ENCODE assay signal across 15 cellular contexts in genomic region chr7:124459101-124460052, GRCh38.
DNase-seq lines count a peak whose midpoint lies in the region; ATAC-seq and TF ChIP-seq lines count a peak whose summit lies in the region.
"Had no signal": no experiment of that assay in that cellular context is flagged by ENCODE, and none has a peak within 500 bp of the region (broad histone marks: within the 10 kb centered on the region; RNA-seq: fewer than 3 reads in every experiment).

No MANE protein-coding gene starts in this region.

- no peak overlapping the region for H3K4me3 Mint-ChIP-seq in neural progenitor cell
- H3K4me3 Mint-ChIP-seq: CD14-positive monocyte, immature natural killer cell had no signal

- DNase-seq in AG08396 (ENCODE audit: low spot score) (peak; percentile 45), LHCN-M2 (ENCODE audit: low read depth) (peak; percentile 6), esophagus muscularis mucosa (ENCODE audit: extremely low spot score) (no peak), neural progenitor cell (ENCODE audit: low spot score) (no peak), T-helper 2 cell (no peak)
- DNase-seq: activated CD4-positive, alpha-beta T cell treated with anti-CD3 and anti-CD28 coated beads for 1 hour; brain microvascular endothelial cell; immature natural killer cell; NCI-H510A treated with DMSO at 0.1 percent for 48 hours; SJCRH30 had no signal

- H3K4me3 ChIP-seq in esophagus muscularis mucosa, result no peak overlapping the region
- no peak overlapping the region for H3K4me3 ChIP-seq in neural progenitor cell
- H3K4me3 ChIP-seq: SJCRH30 had no signal

- no peaks in the 10 kb centered on the region for H4K20me1 ChIP-seq in neural progenitor cell (ENCODE audit: low read depth)

- H3K27me3 Mint-ChIP-seq in neural progenitor cell (ENCODE audit: insufficient read depth, low read depth), result no peaks in the 10 kb centered on the region

- H3K4me1 ChIP-seq in esophagus muscularis mucosa (peaks cover 0 to 17% (median 11%) of the 10 kb centered on the region in 4 donors), neural progenitor cell (no peaks in the 10 kb centered on the region)
- H3K4me1 ChIP-seq: SJCRH30 had no signal

- H3K4me1 Mint-ChIP-seq in neural progenitor cell, result no peaks in the 10 kb centered on the region
- H3K4me1 Mint-ChIP-seq: CD14-positive monocyte, immature natural killer cell had no signal

- no peak overlapping the region for H3K9ac ChIP-seq in neural progenitor cell

- intact Hi-C loops in esophagus muscularis mucosa (cut with DNase I), result no loop called here

- TF ChIP-seq POLR2A in esophagus muscularis mucosa (IDR thresholded peaks at IDR 0.05; ENCODE audit: low read depth), result no peak

- no peaks in the 10 kb centered on the region for H3K9me3 ChIP-seq in esophagus muscularis mucosa
- H3K9me3 ChIP-seq in neural progenitor cell (ENCODE audit: low read depth), result no peaks in the 10 kb centered on the region
- H3K9me3 ChIP-seq: SJCRH30 had no signal

- no peaks in the 10 kb centered on the region for H3K9me3 Mint-ChIP-seq in neural progenitor cell

- H3K27me3 ChIP-seq in esophagus muscularis mucosa, result no peaks in the 10 kb centered on the region
- no peaks in the 10 kb centered on the region for H3K27me3 ChIP-seq in neural progenitor cell
- H3K27me3 ChIP-seq: brain microvascular endothelial cell, SJCRH30 had no signal

- H3K36me3 ChIP-seq in esophagus muscularis mucosa (no peaks in the 10 kb centered on the region), neural progenitor cell (no peaks in the 10 kb centered on the region)
- H3K36me3 ChIP-seq: brain microvascular endothelial cell, SJCRH30 had no signal

- no peak for TF ChIP-seq EP300 in esophagus muscularis mucosa (IDR thresholded peaks at IDR 0.05)

- TF ChIP-seq CTCF in esophagus muscularis mucosa (IDR thresholded peaks at IDR 0.05), result no peak
- TF ChIP-seq CTCF in neural progenitor cell (IDR thresholded peaks at IDR 0.05), result no peak

- no peaks in the 10 kb centered on the region for H3K79me2 ChIP-seq in neural progenitor cell (ENCODE audit: low read depth)

- WGBS in esophagus muscularis mucosa, result 24% methylated on average over 8 of the region's 8 CpGs

- H3K27ac Mint-ChIP-seq in neural progenitor cell, result no peak overlapping the region
- H3K27ac Mint-ChIP-seq: CD14-positive monocyte, immature natural killer cell had no signal

- no peaks in the 10 kb centered on the region for H3K36me3 Mint-ChIP-seq in neural progenitor cell
- H3K36me3 Mint-ChIP-seq: CD14-positive monocyte, immature natural killer cell had no signal

- H3K4me2 ChIP-seq in neural progenitor cell, result no peak overlapping the region

- H3K27ac ChIP-seq in esophagus muscularis mucosa (replicated peaks in 1 of 4) (peak overlapping the region; percentile 2 to 41 (median 36)), neural progenitor cell (no peak overlapping the region)
- H3K27ac ChIP-seq: brain microvascular endothelial cell, epithelial cell of prostate, SJCRH30 had no signal

- ATAC-seq in HG03342 (IDR thresholded peaks at IDR 0.05; ENCODE audit: unreplicated experiment), result no peak
- no peak for ATAC-seq in HG03196 (IDR thresholded peaks at IDR 0.05; ENCODE audit: unreplicated experiment)
- ATAC-seq in HG02678 (IDR thresholded peaks at IDR 0.05; ENCODE audit: unreplicated experiment), result no peak

- peak overlapping the region; percentile 3 for H2AFZ ChIP-seq in neural progenitor cell (replicated peaks)

- no peaks in the 10 kb centered on the region for H3F3A ChIP-seq in neural progenitor cell (ENCODE audit: low read depth)

Comparison
In these comparisons a context has a peak if more than half of its experiments do, and no peak if none do; other contexts are left out.
1. DNase-seq: peak in AG08396 (single experiment) and LHCN-M2 (single experiment); none in esophagus muscularis mucosa (single experiment), neural progenitor cell (single experiment) and T-helper 2 cell (0 of 5).